Comparison of ENCODE assay signal across 20 cellular contexts in genomic region chr11:116331381-116331780, GRCh38.
DNase-seq lines count a peak whose midpoint lies in the region; ATAC-seq, FAIRE-seq and TF ChIP-seq lines count a peak whose summit lies in the region.
"Had no signal": no experiment of that assay in that cellular context is flagged by ENCODE, and none has a peak within 500 bp of the region (broad histone marks: within the 10 kb centered on the region; RNA-seq: fewer than 3 reads in every experiment).

No MANE protein-coding gene starts in this region.

- H3K18ac ChIP-seq in H9 (ENCODE audit: insufficient read length, low read depth, low read length), result no peak overlapping the region

- H3T11ph ChIP-seq in H9 (ENCODE audit: low read length), result no peak overlapping the region

- H3K4me2 ChIP-seq in H9 (ENCODE audit: insufficient read depth, insufficient read length, low read length), result no peak overlapping the region
- H3K4me2 ChIP-seq: GM23338 had no signal

- no peak overlapping the region for H2BK15ac ChIP-seq in H9 (ENCODE audit: low read depth, low read length)

- H3K27ac ChIP-seq in H9 (ENCODE audit: insufficient read length, low read depth, low read length), result no peak overlapping the region

- H3K4me3 Mint-ChIP-seq in H9, result no peak overlapping the region
- H3K4me3 Mint-ChIP-seq: CD14-positive monocyte; CD4-positive, alpha-beta memory T cell; GM23338 had no signal

- no peak overlapping the region for H2BK20ac ChIP-seq in H9 (ENCODE audit: low read depth, low read length, poor library complexity, severe bottlenecking)

- peaks cover 0 to 3% of the 10 kb centered on the region in 2 experiments; a peak in 1 of 5 replicates for H3K9me3 Mint-ChIP-seq in H9

- H3K36me3 Mint-ChIP-seq in H9 (ENCODE audit: insufficient read depth in 1 of 3, low read depth in 3 of 3), result peaks cover 0 to 2% (median 2%) of the 10 kb centered on the region in 3 experiments; a peak in 1 of 7 replicates
- H3K36me3 Mint-ChIP-seq: CD14-positive monocyte; CD4-positive, alpha-beta memory T cell had no signal

- no peak for TF ChIP-seq CTCF in H9 (conservative IDR thresholded peaks at IDR 0.05)

- no peak overlapping the region for H3K23ac ChIP-seq in H9 (ENCODE audit: insufficient read length, low read depth, low read length)

- WGBS in H9 (ENCODE audit: extremely low coverage, insufficient read length, low lambda C conversion rate), result no CpG with 5 or more reads among the region's 4 CpGs

- H4K20me1 ChIP-seq in H9 (ENCODE audit: control insufficient read depth, insufficient read depth, insufficient read length), result no peaks in the 10 kb centered on the region

- H2BK12ac ChIP-seq in H9 (ENCODE audit: insufficient read length, low read depth, low read length), result no peak overlapping the region

- no peaks in the 10 kb centered on the region for H3K9me3 ChIP-seq in H9 (ENCODE audit: control insufficient read depth, low read depth, low read length)
- H3K9me3 ChIP-seq: BE2C had no signal

- no peaks in the 10 kb centered on the region for H3K27me3 ChIP-seq in H9 (ENCODE audit: insufficient read depth, low read length)
- H3K27me3 ChIP-seq: BE2C had no signal

- FAIRE-seq in urothelium cell line (lab: Jason Lieb, UNC), result peak; percentile 9
- FAIRE-seq: A204.1, GM12892, GM18507, H54 had no signal

- no peak overlapping the region; the same call in 1 of the 2 replicates for H3K14ac ChIP-seq in H9 (ENCODE audit: insufficient read depth, low read length)

- H3K27ac Mint-ChIP-seq in H9, result no peak overlapping the region
- H3K27ac Mint-ChIP-seq: CD14-positive monocyte; CD4-positive, alpha-beta memory T cell; GM23338 had no signal

- ATAC-seq in left lobe of liver, result no peak
- ATAC-seq in HG03108 (IDR thresholded peaks at IDR 0.05; ENCODE audit: unreplicated experiment), result no peak
- ATAC-seq: GM23338 had no signal

- H3K4me1 Mint-ChIP-seq in H9, result peaks cover 25 to 27% of the 10 kb centered on the region in 2 experiments
- H3K4me1 Mint-ChIP-seq: CD4-positive, alpha-beta memory T cell had no signal

- H4K8ac ChIP-seq in H9 (replicated peaks; ENCODE audit: insufficient read length, low read depth, low read length), result no peak overlapping the region

- H2BK120ac ChIP-seq in H9 (ENCODE audit: low read depth, low read length, poor library complexity, severe bottlenecking), result no peak overlapping the region

- no peaks in the 10 kb centered on the region for H3K23me2 ChIP-seq in H9 (ENCODE audit: insufficient read length, low read depth, low read length, poor library complexity, severe bottlenecking)

- DNase-seq in H9 (peak; percentile 7), ecto neural progenitor cell (ENCODE audit: low spot score) (peak; percentile 31), left lobe of liver (ENCODE audit: low spot score) (peak; percentile 31), urothelium cell line (ENCODE audit: low spot score) (no peak), NCI-H82 (lab: John Stamatoyannopoulos, UW) (no peak), C1 segment of cervical spinal cord (lab: John Stamatoyannopoulos, UW) (no peak)
- DNase-seq: ACHN; BE2C; CD4-positive, alpha-beta memory T cell; DMS153; DMS79; GDM1; KG1 had no signal

- no peak overlapping the region for H4K91ac ChIP-seq in H9 (ENCODE audit: insufficient read length, low read depth, low read length)

- no peak overlapping the region for H3K9ac ChIP-seq in H9 (ENCODE audit: extremely low read depth, insufficient read length, low read length)

- H3K56ac ChIP-seq in H9 (ENCODE audit: insufficient read length, low read depth, low read length), result no peak overlapping the region

- H3K4ac ChIP-seq in H9 (ENCODE audit: low read depth, low read length), result no peak overlapping the region

- no peak overlapping the region for H4K5ac ChIP-seq in H9 (ENCODE audit: insufficient read length, low read depth, low read length)

- no peaks in the 10 kb centered on the region for H3K79me2 ChIP-seq in H9 (ENCODE audit: insufficient read depth, low read length)

- H2AK5ac ChIP-seq in H9 (ENCODE audit: insufficient read length, low read length), result no peak overlapping the region

- no peaks in the 10 kb centered on the region; the same call in 1 of the 2 replicates for H3K4me1 ChIP-seq in H9 (ENCODE audit: insufficient read depth, low read length)

- no peak overlapping the region for H2BK5ac ChIP-seq in H9 (ENCODE audit: insufficient read length, low read length)

- no peaks in the 10 kb centered on the region; the same call in 1 of the 2 replicates for H3K27me3 Mint-ChIP-seq in H9 (ENCODE audit: low read depth)

- H2AFZ ChIP-seq in H9 (ENCODE audit: low read length), result no peak overlapping the region
- H2AFZ ChIP-seq: GM23338 had no signal

- no peaks in the 10 kb centered on the region for H3K79me1 ChIP-seq in H9 (ENCODE audit: insufficient read depth, low read depth, low read length, poor library complexity, severe bottlenecking)

Comparison
In these comparisons a context has a peak if more than half of its experiments do, and no peak if none do; other contexts are left out.
1. DNase-seq: peak in H9 (single experiment), ecto neural progenitor cell (single experiment) and left lobe of liver (single experiment); none in urothelium cell line (single experiment), NCI-H82 (single experiment) and C1 segment of cervical spinal cord (0 of 14).